Comparison of ENCODE assay signal across 2 cellular contexts in the genomic region with DNA sequence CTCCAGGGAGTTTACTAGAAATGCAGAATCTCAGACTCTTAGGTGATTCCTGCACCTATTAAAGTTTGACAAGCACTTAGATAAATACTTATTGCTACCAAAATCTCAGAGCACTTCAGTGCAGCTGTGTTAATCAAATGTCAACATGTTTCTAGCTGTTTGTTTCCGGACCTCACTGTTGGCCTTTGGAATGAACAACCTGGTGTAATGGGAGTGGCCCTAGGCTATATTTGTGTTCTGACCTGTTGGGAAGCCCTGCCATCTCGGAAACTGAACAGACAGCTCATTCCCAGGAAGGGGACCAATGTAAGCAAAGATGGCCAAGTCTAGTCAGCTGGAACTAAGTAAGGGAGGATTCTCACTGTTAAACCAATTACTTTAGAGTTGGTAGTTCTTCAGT.
A peak's percentile ranks its signal among the peaks of the same experiment; 100 is the strongest.
TF ChIP-seq lines count a peak whose summit lies in the region.

No MANE protein-coding gene starts in this region.

TF ChIP-seq in liver, 16 proteins besides CTCF, POLR2A, EP300 and RAD21 (continued from another document):
- no peak for TF ChIP-seq EGR1 (IDR thresholded peaks at IDR 0.05; ENCODE audit: low read depth in 2 of 2)
- TF ChIP-seq, protein P1, sequence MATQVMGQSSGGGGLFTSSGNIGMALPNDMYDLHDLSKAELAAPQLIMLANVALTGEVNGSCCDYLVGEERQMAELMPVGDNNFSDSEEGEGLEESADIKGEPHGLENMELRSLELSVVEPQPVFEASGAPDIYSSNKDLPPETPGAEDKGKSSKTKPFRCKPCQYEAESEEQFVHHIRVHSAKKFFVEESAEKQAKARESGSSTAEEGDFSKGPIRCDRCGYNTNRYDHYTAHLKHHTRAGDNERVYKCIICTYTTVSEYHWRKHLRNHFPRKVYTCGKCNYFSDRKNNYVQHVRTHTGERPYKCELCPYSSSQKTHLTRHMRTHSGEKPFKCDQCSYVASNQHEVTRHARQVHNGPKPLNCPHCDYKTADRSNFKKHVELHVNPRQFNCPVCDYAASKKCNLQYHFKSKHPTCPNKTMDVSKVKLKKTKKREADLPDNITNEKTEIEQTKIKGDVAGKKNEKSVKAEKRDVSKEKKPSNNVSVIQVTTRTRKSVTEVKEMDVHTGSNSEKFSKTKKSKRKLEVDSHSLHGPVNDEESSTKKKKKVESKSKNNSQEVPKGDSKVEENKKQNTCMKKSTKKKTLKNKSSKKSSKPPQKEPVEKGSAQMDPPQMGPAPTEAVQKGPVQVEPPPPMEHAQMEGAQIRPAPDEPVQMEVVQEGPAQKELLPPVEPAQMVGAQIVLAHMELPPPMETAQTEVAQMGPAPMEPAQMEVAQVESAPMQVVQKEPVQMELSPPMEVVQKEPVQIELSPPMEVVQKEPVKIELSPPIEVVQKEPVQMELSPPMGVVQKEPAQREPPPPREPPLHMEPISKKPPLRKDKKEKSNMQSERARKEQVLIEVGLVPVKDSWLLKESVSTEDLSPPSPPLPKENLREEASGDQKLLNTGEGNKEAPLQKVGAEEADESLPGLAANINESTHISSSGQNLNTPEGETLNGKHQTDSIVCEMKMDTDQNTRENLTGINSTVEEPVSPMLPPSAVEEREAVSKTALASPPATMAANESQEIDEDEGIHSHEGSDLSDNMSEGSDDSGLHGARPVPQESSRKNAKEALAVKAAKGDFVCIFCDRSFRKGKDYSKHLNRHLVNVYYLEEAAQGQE (IDR thresholded peaks at IDR 0.05): no peak
- TF ChIP-seq JUND (IDR thresholded peaks at IDR 0.05): peak in 1 of 2 donors; percentile 40
- TF ChIP-seq YY1 (IDR thresholded peaks at IDR 0.05): peak; percentile 35
- TF ChIP-seq SP1 (IDR thresholded peaks at IDR 0.05): peak; percentile 49
- TF ChIP-seq, protein P2, sequence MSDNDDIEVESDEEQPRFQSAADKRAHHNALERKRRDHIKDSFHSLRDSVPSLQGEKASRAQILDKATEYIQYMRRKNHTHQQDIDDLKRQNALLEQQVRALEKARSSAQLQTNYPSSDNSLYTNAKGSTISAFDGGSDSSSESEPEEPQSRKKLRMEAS (IDR thresholded peaks at IDR 0.05): peak; percentile 27

TF ChIP-seq in HepG2, 621 proteins besides CTCF, POLR2A, EP300 and RAD21 (continued from another document):
- TF ChIP-seq CREB1 (IDR thresholded peaks at IDR 0.05) (no peak), CREB1 (CRISPR knock-in tag; IDR thresholded peaks at IDR 0.05) (no peak), KDM6A (CRISPR knock-in tag; IDR thresholded peaks at IDR 0.05; ENCODE audit: low read depth) (no peak)
